In genomic region chr6:112689184-112689858, GRCh38 we compare ENCODE assay signal across 4 cellular contexts.
DNase-seq lines count a peak whose midpoint lies in the region; ATAC-seq, FAIRE-seq and TF ChIP-seq lines count a peak whose summit lies in the region.
"Not testable (repeated sequence)": the region's sequence is repeated elsewhere in the genome, so short reads cannot be mapped to it uniquely, and the experiment has no call there.

No MANE protein-coding gene starts in this region.

- in situ Hi-C loops in IMR-90 (cut with MboI; ENCODE audit: low sequenced_read_pairs); K562 (cut with MboI): not testable (repeated sequence)

- intact Hi-C loops in IMR-90 (cut with micrococcal nuclease), result loop anchor here (2.0 kb wide), 1 partner anchor 53 kb away; no protein-coding TSS in a partner anchor
- intact Hi-C loops in K562 (cut with micrococcal nuclease), result not testable (repeated sequence)

- H3K36me3 Mint-ChIP-seq in neural crest cell (ENCODE audit: low read depth), result not testable (repeated sequence)

- POLR2A ChIA-PET in IMR-90 (lab: Charles Lee; ENCODE audit: unreplicated experiment) (interaction anchor here (0.6 kb wide), 1 partner anchor 473 kb away, joined by 3 read pairs; no protein-coding TSS in a partner anchor), K562 (lab: Yijun Ruan, JAX) (interaction anchor here (0.6 to 0.7 kb wide), 2 partner anchors 61 to 470 kb away, joined by 3 read pairs; no protein-coding TSS in a partner anchor)

- not testable (repeated sequence) for H3K9ac ChIP-seq in IMR-90 (ENCODE audit: low read depth, low read length); mesenchymal stem cell (ENCODE audit: low read length)
- H3K9ac ChIP-seq in K562 (ENCODE audit: insufficient read depth in 1 of 2, low read depth in 2 of 2, low read length in 2 of 2), result peak overlapping the region; percentile 26 to 38; a peak in 3 of 4 replicates

- not testable (repeated sequence) for H2BK120ac ChIP-seq in IMR-90 (ENCODE audit: low read depth, low read length)
- peak overlapping the region; percentile 34 for H2BK120ac ChIP-seq in mesenchymal stem cell (ENCODE audit: low read depth, low read length)

- H2BK12ac ChIP-seq in mesenchymal stem cell (ENCODE audit: low read length in 2 of 2), result peak overlapping the region in 1 of 2 experiments; percentile 97

- H2BK5ac ChIP-seq in IMR-90 (ENCODE audit: low read depth, low read length, poor library complexity, severe bottlenecking); mesenchymal stem cell (ENCODE audit: low read depth, low read length, poor library complexity, severe bottlenecking): not testable (repeated sequence)

- not testable (repeated sequence) for FAIRE-seq in K562 (lab: Jason Lieb, UNC)

- H3K9me3 Mint-ChIP-seq in neural crest cell, result not testable (repeated sequence)

- not testable (repeated sequence) for H3K79me1 ChIP-seq in IMR-90 (ENCODE audit: low read depth in 1 of 2, low read length in 2 of 2); mesenchymal stem cell (replicated peaks; ENCODE audit: low read length, poor library complexity, severe bottlenecking)

- H3K79me2 ChIP-seq in K562 (ENCODE audit: control insufficient read depth, insufficient read depth, low read length), result not testable (repeated sequence)

- H2AK9ac ChIP-seq in IMR-90 (replicated peaks; ENCODE audit: low read depth, low read length, poor library complexity), result not testable (repeated sequence)

- not testable (repeated sequence) for H3K27me3 Mint-ChIP-seq in neural crest cell (ENCODE audit: low read depth)

- H2AK5ac ChIP-seq in IMR-90 (ENCODE audit: low read depth, low read length), result 0 out of 2 replicates have a peak overlapping the region, but pooled peaks have one; percentile 50
- not testable (repeated sequence) for H2AK5ac ChIP-seq in mesenchymal stem cell (ENCODE audit: low read length, severe bottlenecking)

- peak overlapping the region; percentile 36 for H3K27ac Mint-ChIP-seq in neural crest cell (ENCODE audit: unreplicated experiment)

- not testable (repeated sequence) for BruUV-seq in IMR-90 (replicated peaks; lab: Mats Ljungman, UMichigan); K562 (replicated peaks; lab: Mats Ljungman, UMichigan)

- not testable (repeated sequence) for H4K5ac ChIP-seq in IMR-90 (ENCODE audit: low read depth, low read length)

- dilution Hi-C loops in IMR-90 (cut with HindIII; ENCODE audit: low sequenced_read_pairs, unreplicated experiment), result not testable (repeated sequence)

- not testable (repeated sequence) for H3K4me2 ChIP-seq in IMR-90 (ENCODE audit: low read depth, low read length); mesenchymal stem cell (ENCODE audit: low read length, poor library complexity, severe bottlenecking)
- peak overlapping the region; percentile 54 for H3K4me2 ChIP-seq in K562 (ENCODE audit: insufficient read depth, low read length)

- H3K4me1 Mint-ChIP-seq in neural crest cell, result peaks cover 25% of the 10 kb centered on the region

- H2BK20ac ChIP-seq in IMR-90 (ENCODE audit: low read depth, low read length), result not testable (repeated sequence)

- not testable (repeated sequence) for H3K4me3 ChIP-seq in IMR-90 (ENCODE audit: insufficient read depth, low read depth, low read length); mesenchymal stem cell (ENCODE audit: insufficient read depth in 1 of 2, low read depth in 1 of 2, low read length in 2 of 2)
- H3K4me3 ChIP-seq in K562, result peak overlapping the region; percentile 18; the same call in 1 of the 2 replicates

- not testable (repeated sequence) for ATAC-seq in IMR-90 (ENCODE audit: low read depth)
- peak; percentile 81 for ATAC-seq in K562

- H3K27me3 ChIP-seq in IMR-90 (ENCODE audit: control insufficient read depth, insufficient read depth, low read length); K562 (ENCODE audit: control insufficient read depth in 2 of 2, insufficient read depth in 2 of 2, low read length in 2 of 2); mesenchymal stem cell (ENCODE audit: control insufficient read depth in 1 of 2, insufficient read depth in 1 of 2, low read length in 2 of 2): not testable (repeated sequence)

- H3K23ac ChIP-seq in IMR-90 (ENCODE audit: low read depth, low read length); mesenchymal stem cell (ENCODE audit: low read length in 2 of 2): not testable (repeated sequence)

- H3K9me3 ChIP-seq in IMR-90 (ENCODE audit: control insufficient read depth, insufficient read depth, low read length); K562 (replicated peaks; ENCODE audit: control insufficient read depth, insufficient read depth, low read depth, low read length); mesenchymal stem cell (ENCODE audit: control insufficient read depth, low read length): not testable (repeated sequence)

- H3K27ac ChIP-seq in IMR-90 (ENCODE audit: insufficient read depth, low read length); mesenchymal stem cell (ENCODE audit: low read length, poor library complexity, severe bottlenecking): not testable (repeated sequence)
- H3K27ac ChIP-seq in K562 (ENCODE audit: extremely low read depth, low read depth, low read length), result peak overlapping the region; percentile 62; the same call in 2 of the 3 replicates

- H3K4me3 Mint-ChIP-seq in neural crest cell, result not testable (repeated sequence)

- H3K9me1 ChIP-seq in IMR-90 (ENCODE audit: insufficient read depth, low read length); K562 (ENCODE audit: control insufficient read depth, insufficient read depth, low read length): not testable (repeated sequence)

- not testable (repeated sequence) for TF ChIP-seq CTCF in IMR-90 (conservative IDR thresholded peaks at IDR 0.05; ENCODE audit: low read depth, low read length); K562 (IDR thresholded peaks at IDR 0.05 in 2 of 3, conservative IDR thresholded peaks at IDR 0.05 in 1 of 3; ENCODE audit: insufficient read depth in 2 of 3, low read depth in 1 of 3, low read length in 3 of 3); neural crest cell (conservative IDR thresholded peaks at IDR 0.05)

- not testable (repeated sequence) for H4K91ac ChIP-seq in IMR-90 (ENCODE audit: insufficient read depth, low read depth, low read length); mesenchymal stem cell (ENCODE audit: low read length)

- CTCF ChIA-PET in IMR-90 (lab: Yijun Ruan, JAX); K562 (lab: Yijun Ruan, JAX; ENCODE audit: low intra/inter-chr PET ratio): not testable (repeated sequence)

- H3K18ac ChIP-seq in IMR-90 (ENCODE audit: low read depth, low read length); mesenchymal stem cell (ENCODE audit: low read depth in 1 of 2, low read length in 2 of 2): not testable (repeated sequence)

- H3K36me3 ChIP-seq in IMR-90 (ENCODE audit: control insufficient read depth, insufficient read depth, low read length); K562 (ENCODE audit: control insufficient read depth, insufficient read depth, low read length); mesenchymal stem cell (ENCODE audit: control insufficient read depth in 1 of 2, insufficient read depth in 2 of 2, low read depth in 1 of 2, low read length in 2 of 2): not testable (repeated sequence)

- not testable (repeated sequence) for TF ChIP-seq POLR2A in IMR-90 (IDR thresholded peaks at IDR 0.05; ENCODE audit: low read depth, low read length); K562 (conservative IDR thresholded peaks at IDR 0.05)

- H2BK15ac ChIP-seq in IMR-90 (ENCODE audit: low read depth, low read length); mesenchymal stem cell (ENCODE audit: low read depth, poor library complexity, severe bottlenecking): not testable (repeated sequence)

- WGBS in IMR-90 (ENCODE audit: extremely low coverage in 2 of 2, insufficient read length in 1 of 2), 2 experiments, result 100% methylated on average over 11 of the region's 56 CpGs; no CpG with 5 or more reads in 1 of the 2 experiments
- WGBS in K562 (ENCODE audit: insufficient coverage, low coverage, missing lambda C conversion rate), result 11% methylated on average over 28 of the region's 56 CpGs
- WGBS in mesenchymal stem cell, result 97% methylated on average over 21 of the region's 56 CpGs

- H3K56ac ChIP-seq in IMR-90 (ENCODE audit: extremely low read depth, insufficient read depth, low read length), result not testable (repeated sequence)

- H3K4ac ChIP-seq in IMR-90 (ENCODE audit: low read depth, low read length); mesenchymal stem cell (ENCODE audit: low read depth in 1 of 2, low read length in 2 of 2): not testable (repeated sequence)

- TF ChIP-seq EP300 in K562 (IDR thresholded peaks at IDR 0.05; ENCODE audit: low read length), result not testable (repeated sequence)

- H4K8ac ChIP-seq in IMR-90 (ENCODE audit: low read depth in 2 of 2, low read length in 2 of 2); mesenchymal stem cell (ENCODE audit: low read length): not testable (repeated sequence)

- not testable (repeated sequence) for H2AFZ ChIP-seq in IMR-90 (replicated peaks; ENCODE audit: low read length, poor library complexity); mesenchymal stem cell (ENCODE audit: low read depth, low read length)
- peak overlapping the region; percentile 60; the same call in 1 of the 2 replicates for H2AFZ ChIP-seq in K562 (ENCODE audit: low read depth, low read length)

- H3K14ac ChIP-seq in IMR-90 (replicated peaks; ENCODE audit: low read depth, low read length); mesenchymal stem cell (ENCODE audit: low read length in 2 of 2): not testable (repeated sequence)

- TF ChIP-seq RAD21 in IMR-90 (IDR thresholded peaks at IDR 0.05; ENCODE audit: low read length); K562 (CRISPR knock-in tag; conservative IDR thresholded peaks at IDR 0.05 in 1 of 2, IDR thresholded peaks at IDR 0.05 in 1 of 2): not testable (repeated sequence)

- H3K4me1 ChIP-seq in IMR-90 (ENCODE audit: control insufficient read depth, insufficient read depth, low read length); K562 (replicated peaks in 1 of 2; ENCODE audit: control insufficient read depth in 2 of 2, insufficient read depth in 2 of 2, low read length in 2 of 2); mesenchymal stem cell (ENCODE audit: control insufficient read depth, insufficient read depth, low read depth, low read length): not testable (repeated sequence)

- not testable (repeated sequence) for DNase-seq in IMR-90; mesenchymal stem cell; neural crest cell (ENCODE audit: low read depth, low spot score)
- peak in 1 of 4 experiments; percentile 28 for DNase-seq in K562 (ENCODE audit: extremely low read depth in 1 of 4, low spot score in 3 of 4)

- H4K20me1 ChIP-seq in IMR-90 (ENCODE audit: insufficient read depth, low read length); K562 (replicated peaks; ENCODE audit: control insufficient read depth, insufficient read depth, low read length): not testable (repeated sequence)
